Comparison of ENCODE assay signal across 8 cellular contexts in genomic region chr2:70094978-70095832, GRCh38. TPM values are rescaled to one million over a fixed set of nuclear protein-coding genes. Genes with fewer than 3 reads are reported as not detected.
DNase-seq lines count a peak whose midpoint lies in the region; ATAC-seq, FAIRE-seq and TF ChIP-seq lines count a peak whose summit lies in the region.

No MANE protein-coding gene starts in this region.

- no peaks in the 10 kb centered on the region for H3K9me3 Mint-ChIP-seq in activated CD4-positive, alpha-beta T cell treated with anti-CD3 and anti-CD28 coated beads for 36 hours (ENCODE audit: low read depth)
- peaks cover 0 to 2% (median 0%) of the 10 kb centered on the region in 11 donors for H3K9me3 Mint-ChIP-seq in naive thymus-derived CD4-positive, alpha-beta T cell

- no peaks in the 10 kb centered on the region for H3K27me3 ChIP-seq in AG04450 (ENCODE audit: control insufficient read depth, insufficient read depth, low read length)
- no peaks in the 10 kb centered on the region for H3K27me3 ChIP-seq in naive thymus-derived CD4-positive, alpha-beta T cell (ENCODE audit: control insufficient read depth in 2 of 2, insufficient read depth in 2 of 2, low read length in 2 of 2)

- no peaks in the 10 kb centered on the region for H3K27me3 Mint-ChIP-seq in activated CD4-positive, alpha-beta T cell treated with anti-CD3 and anti-CD28 coated beads for 36 hours
- H3K27me3 Mint-ChIP-seq in naive thymus-derived CD4-positive, alpha-beta T cell = no peaks in the 10 kb centered on the region

- peaks cover 38% of the 10 kb centered on the region in 2 donors for H3K4me1 ChIP-seq in naive thymus-derived CD4-positive, alpha-beta T cell (ENCODE audit: control insufficient read depth in 2 of 2, insufficient read depth in 2 of 2, low read length in 2 of 2)

- no peaks in the 10 kb centered on the region for H3K9me3 ChIP-seq in AG04450 (ENCODE audit: control insufficient read depth, insufficient read depth, low read length)
- no peaks in the 10 kb centered on the region for H3K9me3 ChIP-seq in naive thymus-derived CD4-positive, alpha-beta T cell (ENCODE audit: control insufficient read depth in 2 of 3, low read length in 3 of 3)

- H3K36me3 Mint-ChIP-seq in activated CD4-positive, alpha-beta T cell treated with anti-CD3 and anti-CD28 coated beads for 36 hours (ENCODE audit: low read depth) = peaks cover 12% of the 10 kb centered on the region
- peaks cover 0 to 26% (median 3%) of the 10 kb centered on the region in 5 donors for H3K36me3 Mint-ChIP-seq in naive thymus-derived CD4-positive, alpha-beta T cell

- H3K4me3 Mint-ChIP-seq in activated CD4-positive, alpha-beta T cell treated with anti-CD3 and anti-CD28 coated beads for 36 hours = peak overlapping the region; percentile 75
- H3K4me3 Mint-ChIP-seq in naive thymus-derived CD4-positive, alpha-beta T cell = peak overlapping the region; percentile 76 to 90 (median 85)

- H3K27ac Mint-ChIP-seq in activated CD4-positive, alpha-beta T cell treated with anti-CD3 and anti-CD28 coated beads for 36 hours = peak overlapping the region; percentile 97
- peak overlapping the region; percentile 91 to 100 (median 97) for H3K27ac Mint-ChIP-seq in naive thymus-derived CD4-positive, alpha-beta T cell

- POLR2A ChIA-PET in AG04450 (lab: Yijun Ruan, JAX) = interaction anchor here (0.9 to 1.5 kb wide), 5 partner anchors 13 to 181 kb away, joined by 3 to 8 read pairs (median 5); partner anchors contain the start of gene MXD1
- POLR2A ChIA-PET in activated CD4-positive, alpha-beta T cell treated with anti-CD3 and anti-CD28 coated beads for 36 hours (lab: Charles Lee) = interaction anchor here (0.5 to 2.1 kb wide), 9 partner anchors 9 to 456 kb away, joined by 3 to 21 read pairs (median 3); partner anchors contain the start of genes C2orf42 and MXD1
- POLR2A ChIA-PET in naive thymus-derived CD4-positive, alpha-beta T cell (lab: Charles Lee) = interaction anchor here (0.9 to 29.1 kb wide), 8 partner anchors 9 to 1333 kb away, joined by 3 to 1973 read pairs (median 28); partner anchors contain the start of genes C2orf42, MXD1, PCBP1 and SNRPG

- peak; percentile 57 for ATAC-seq in GM18870 (IDR thresholded peaks at IDR 0.05; ENCODE audit: unreplicated experiment)
- peak; percentile 82 for ATAC-seq in activated CD4-positive, alpha-beta T cell treated with anti-CD3 and anti-CD28 coated beads for 36 hours
- peak; percentile 93 for ATAC-seq in naive thymus-derived CD4-positive, alpha-beta T cell

- FAIRE-seq in HTR-8/SVneo (lab: Jason Lieb, UNC) = no peak

- no peak for TF ChIP-seq CTCF in AG04450 (IDR thresholded peaks at IDR 0.05; ENCODE audit: low read depth, low read length)

- intact Hi-C loops in activated CD4-positive, alpha-beta T cell treated with anti-CD3 and anti-CD28 coated beads for 36 hours (cut with DNase I, micrococcal nuclease) = loop anchor here in 1 of 2 experiments (1.0 kb wide), 1 partner anchor 9 kb away; no protein-coding TSS in a partner anchor
- intact Hi-C loops in naive thymus-derived CD4-positive, alpha-beta T cell (cut with micrococcal nuclease) = loop anchor here (1.0 to 2.0 kb wide), 5 partner anchors 8 to 29 kb away; partner anchors contain the start of gene PCBP1 (in 1 of the 2)

- no peak overlapping the region for H3K4me3 ChIP-seq in AG04450 (ENCODE audit: low read depth, low read length)
- H3K4me3 ChIP-seq in naive thymus-derived CD4-positive, alpha-beta T cell (ENCODE audit: low read length) = peak overlapping the region; percentile 56

- CTCF ChIA-PET in AG04450 (lab: Charles Lee) = interaction anchor here (1.2 kb wide), 1 partner anchor 184 kb away, joined by 3 read pairs; no protein-coding TSS in a partner anchor
- CTCF ChIA-PET in activated CD4-positive, alpha-beta T cell treated with anti-CD3 and anti-CD28 coated beads for 36 hours (lab: Charles Lee) = interaction anchor here (0.8 to 2.5 kb wide), 5 partner anchors 9 to 45 kb away, joined by 3 to 14 read pairs (median 3); no protein-coding TSS in a partner anchor
- CTCF ChIA-PET in naive thymus-derived CD4-positive, alpha-beta T cell (lab: Charles Lee) = interaction anchor here (0.6 to 1.7 kb wide), 12 partner anchors 9 to 95 kb away, joined by 3 to 6 read pairs (median 4); partner anchors contain the start of gene C2orf42

- peaks cover 59% of the 10 kb centered on the region for H3K4me1 Mint-ChIP-seq in activated CD4-positive, alpha-beta T cell treated with anti-CD3 and anti-CD28 coated beads for 36 hours
- peaks cover 41 to 57% (median 47%) of the 10 kb centered on the region in 7 donors for H3K4me1 Mint-ChIP-seq in naive thymus-derived CD4-positive, alpha-beta T cell

- H3K27ac ChIP-seq in AG04450 (ENCODE audit: low read depth, low read length) = peak overlapping the region; percentile 61
- H3K27ac ChIP-seq in epithelial cell of prostate = peak overlapping the region; percentile 84
- H3K27ac ChIP-seq in naive thymus-derived CD4-positive, alpha-beta T cell (ENCODE audit: low read depth, low read length) = peak overlapping the region; percentile 91

- no peaks in the 10 kb centered on the region for H3K36me3 ChIP-seq in naive thymus-derived CD4-positive, alpha-beta T cell (ENCODE audit: control insufficient read depth in 2 of 3, insufficient read depth in 3 of 3, low read length in 3 of 3)

- DNase-seq in AG04450 (ENCODE audit: low read depth, low spot score) (no peak), HT-29 (ENCODE audit: low spot score) (peak; percentile 80), epithelial cell of prostate (ENCODE audit: low read depth, low spot score) (no peak), NCI-H1105 (lab: John Stamatoyannopoulos, UW) (no peak), HTR-8/SVneo (ENCODE audit: insufficient read length, low spot score) (no peak)
- peak; percentile 67 for DNase-seq in activated CD4-positive, alpha-beta T cell treated with anti-CD3 and anti-CD28 coated beads for 36 hours
- peak in 7 of 9 donors; percentile 65 to 85 (median 78) for DNase-seq in naive thymus-derived CD4-positive, alpha-beta T cell

RNA-seq across cellular contexts. Expression of gene PCBP1, which starts 7.9 kb away (rescaled TPM):
- 63.8 and 91.3 TPM in 2 replicates for polyA plus RNA-seq in AG04450 (2011; rRNA removed)
- polyA minus RNA-seq in AG04450 (2011; rRNA and poly(A)+ RNA removed) = 65.2 and 76.3 TPM in 2 replicates
- 47.6 and 52.6 TPM in 2 replicates for total RNA-seq in HT-29 (2014; rRNA removed; shearing (Covaris generic))
- total RNA-seq in activated CD4-positive, alpha-beta T cell treated with anti-CD3 and anti-CD28 coated beads for 36 hours = 100 to 1,000 TPM; 417 to 450 TPM
- 100 to 1,000 TPM; 257 to 487 (median 368) TPM for total RNA-seq in naive thymus-derived CD4-positive, alpha-beta T cell
- 100 to 1,000 TPM; 178 to 198 TPM for polyA plus RNA-seq in naive thymus-derived CD4-positive, alpha-beta T cell

Comparison
In these comparisons a context has a peak if more than half of its experiments do, and no peak if none do; other contexts are left out.
1. DNase-seq: peak in HT-29 (single experiment), activated CD4-positive, alpha-beta T cell treated with anti-CD3 and anti-CD28 coated beads for 36 hours (single experiment) and naive thymus-derived CD4-positive, alpha-beta T cell (7 of 9); none in AG04450 (single experiment), epithelial cell of prostate (single experiment), NCI-H1105 (single experiment) and HTR-8/SVneo (single experiment).
2. Peak in every context shown above with its lines, with median percentiles within 50 percentile points of each other: H3K27ac ChIP-seq and ATAC-seq.